In the genomic region with DNA sequence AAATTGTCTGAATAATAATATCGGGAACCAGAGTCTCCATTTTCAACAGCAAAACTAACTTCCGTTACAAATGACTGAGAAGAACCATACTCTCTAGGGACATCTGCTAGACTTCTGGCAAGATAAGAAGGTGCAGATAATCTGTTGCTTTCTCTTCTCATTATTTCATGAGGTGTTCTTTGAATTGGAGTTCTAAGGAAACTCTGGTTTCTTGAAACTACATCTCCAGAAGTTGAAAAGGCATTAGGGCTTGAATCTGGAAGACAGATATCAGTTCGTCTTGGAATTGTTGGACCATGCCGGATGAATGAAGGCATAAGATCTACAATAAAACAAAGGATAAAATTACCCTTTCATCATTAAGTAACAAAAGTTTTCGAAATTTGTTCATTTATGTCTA, we compare ENCODE assay signal across 8 cellular contexts. TPM values are rescaled to one million over a fixed set of nuclear protein-coding genes. Genes with fewer than 3 reads are reported as not detected.
A peak's percentile ranks its signal among the peaks of the same experiment; 100 is the strongest.
DNase-seq lines count a peak whose midpoint lies in the region; ATAC-seq, FAIRE-seq and TF ChIP-seq lines count a peak whose summit lies in the region.
"Not testable (repeated sequence)": the region's sequence is repeated elsewhere in the genome, so short reads cannot be mapped to it uniquely, and the experiment has no call there.

No MANE protein-coding gene starts in this region.

- H3K4me1 ChIP-seq in BLaER1: peaks cover 25% of the 10 kb centered on the region
- peaks cover 38% of the 10 kb centered on the region for H3K4me1 ChIP-seq in OCI-LY1 (ENCODE audit: insufficient read depth, low read length, severe bottlenecking)
- not testable (repeated sequence) for H3K4me1 ChIP-seq in astrocyte (ENCODE audit: insufficient read depth, low read length); fibroblast of lung (ENCODE audit: control insufficient read depth, extremely low read depth, insufficient read depth, low read length)
- peaks cover 2 to 24% (median 14%) of the 10 kb centered on the region in 5 donors for H3K4me1 ChIP-seq in subcutaneous abdominal adipose tissue (ENCODE audit: control insufficient read depth in 5 of 5, insufficient read depth in 5 of 5, low read length in 5 of 5)

- H3K27me3 Mint-ChIP-seq in astrocyte (ENCODE audit: low read depth, unreplicated experiment); naive B cell: not testable (repeated sequence)

- H3K9me3 Mint-ChIP-seq in astrocyte (ENCODE audit: unreplicated experiment); naive B cell: not testable (repeated sequence)

- not testable (repeated sequence) for H3F3A ChIP-seq in OCI-LY1 (ENCODE audit: insufficient read depth, low read length)

- not testable (repeated sequence) for H3K27ac Mint-ChIP-seq in astrocyte (ENCODE audit: unreplicated experiment)
- H3K27ac Mint-ChIP-seq in naive B cell: peak overlapping the region in 5 of 6 donors; percentile 36 to 71 (median 50)

- not testable (repeated sequence) for H3K27ac ChIP-seq in BLaER1; astrocyte (ENCODE audit: low read depth, low read length); fibroblast of lung (ENCODE audit: insufficient read depth, low read length)
- H3K27ac ChIP-seq in OCI-LY1 (ENCODE audit: low read depth, low read length, poor library complexity, severe bottlenecking) (peak overlapping the region; percentile 3), subcutaneous abdominal adipose tissue (ENCODE audit: low read depth, low read length) (peak overlapping the region; percentile 97)

- 0 out of 2 replicates have a peak, but pooled peaks cover 14% of the 10 kb centered on the region for H4K20me1 ChIP-seq in BLaER1
- not testable (repeated sequence) for H4K20me1 ChIP-seq in OCI-LY1 (ENCODE audit: insufficient read depth, low read length); fibroblast of lung (ENCODE audit: control insufficient read depth, extremely low read depth, insufficient read depth, low read length)
- H4K20me1 ChIP-seq in astrocyte (ENCODE audit: insufficient read depth, low read length): peaks cover 15% of the 10 kb centered on the region

- not testable (repeated sequence) for H2AFZ ChIP-seq in OCI-LY1 (ENCODE audit: low read length); astrocyte (ENCODE audit: low read depth, low read length); fibroblast of lung (ENCODE audit: low read length)

- H3K36me3 ChIP-seq in BLaER1 (peaks cover 31% of the 10 kb centered on the region), OCI-LY1 (ENCODE audit: insufficient read depth, low read length) (peaks cover 23% of the 10 kb centered on the region), subcutaneous abdominal adipose tissue (ENCODE audit: control insufficient read depth in 5 of 5, insufficient read depth in 5 of 5, low read length in 5 of 5) (peaks cover 3 to 11% (median 6%) of the 10 kb centered on the region in 5 donors)
- not testable (repeated sequence) for H3K36me3 ChIP-seq in astrocyte (ENCODE audit: insufficient read depth, low read length); fibroblast of lung (ENCODE audit: control insufficient read depth, insufficient read depth, low read length)

- H3K4me2 ChIP-seq in BLaER1 (peak overlapping the region; percentile 95), OCI-LY1 (ENCODE audit: low read length) (peak overlapping the region; percentile 82), astrocyte (ENCODE audit: low read length) (peak overlapping the region; percentile 89), fibroblast of lung (ENCODE audit: extremely low read depth, insufficient read depth, low read length) (peak overlapping the region; percentile 88)

- H3K4me3 Mint-ChIP-seq in astrocyte (ENCODE audit: unreplicated experiment): not testable (repeated sequence)
- H3K4me3 Mint-ChIP-seq in naive B cell: peak overlapping the region; percentile 33 to 90 (median 67)

- not testable (repeated sequence) for H3K4me1 Mint-ChIP-seq in astrocyte (ENCODE audit: low read depth, unreplicated experiment)
- peaks cover 23 to 42% (median 42%) of the 10 kb centered on the region in 3 donors for H3K4me1 Mint-ChIP-seq in naive B cell

- DNase-seq in GM18507 (ENCODE audit: extremely low spot score, insufficient read length, low read depth); astrocyte (ENCODE audit: low read depth); fibroblast of lung (ENCODE audit: low read depth in 2 of 2); naive B cell: not testable (repeated sequence)

- not testable (repeated sequence) for H3K9me2 ChIP-seq in OCI-LY1 (ENCODE audit: low read depth, low read length)

- H3K79me2 ChIP-seq in OCI-LY1 (ENCODE audit: insufficient read depth, low read length) (peaks cover 17% of the 10 kb centered on the region), astrocyte (ENCODE audit: insufficient read depth, low read length) (peaks cover 54% of the 10 kb centered on the region), fibroblast of lung (ENCODE audit: control insufficient read depth, insufficient read depth, low read length) (peaks cover 58% of the 10 kb centered on the region)

- peak; percentile 92 for FAIRE-seq in GM18507 (lab: Jason Lieb, UNC)
- FAIRE-seq in astrocyte (lab: Jason Lieb, UNC): not testable (repeated sequence)

- H3K36me3 Mint-ChIP-seq in astrocyte (ENCODE audit: low read depth, unreplicated experiment): peaks cover 13% of the 10 kb centered on the region
- H3K36me3 Mint-ChIP-seq in naive B cell: peaks cover 22 to 27% of the 10 kb centered on the region in 2 donors

- not testable (repeated sequence) for H3K9ac ChIP-seq in BLaER1; OCI-LY1 (ENCODE audit: low read length); astrocyte (ENCODE audit: low read length); fibroblast of lung (ENCODE audit: insufficient read depth, low read length)
- H3K9ac ChIP-seq in subcutaneous abdominal adipose tissue (ENCODE audit: low read length in 5 of 5): peak overlapping the region in 1 of 5 donors; percentile 98

- not testable (repeated sequence) for TF ChIP-seq CTCF in OCI-LY1 (IDR thresholded peaks at IDR 0.05; ENCODE audit: low read length); astrocyte (IDR thresholded peaks at IDR 0.05; ENCODE audit: insufficient read depth, low read depth, low read length); fibroblast of lung (conservative IDR thresholded peaks at IDR 0.05 in 1 of 2, IDR thresholded peaks at IDR 0.05 in 1 of 2; ENCODE audit: low read depth in 1 of 2, low read length in 2 of 2)

- H3K4me3 ChIP-seq in BLaER1 (peak overlapping the region; percentile 33; the same call in 1 of the 2 replicates), OCI-LY1 (ENCODE audit: low read depth, low read length, poor library complexity, severe bottlenecking) (peak overlapping the region; percentile 67), fibroblast of lung (replicated peaks in 1 of 4; ENCODE audit: control extremely low read depth in 1 of 4, insufficient read depth in 1 of 4, low read depth in 3 of 4, low read length in 4 of 4) (peak overlapping the region; percentile 80 to 97 (median 88)), subcutaneous abdominal adipose tissue (ENCODE audit: low read depth in 1 of 5, low read length in 5 of 5) (peak overlapping the region in 2 of 5 donors; percentile 24 to 97)
- not testable (repeated sequence) for H3K4me3 ChIP-seq in astrocyte (ENCODE audit: insufficient read depth, low read depth, low read length)

- ATAC-seq in HG03159 (IDR thresholded peaks at IDR 0.05; ENCODE audit: unreplicated experiment) (peak; percentile 37), naive B cell (ENCODE audit: low read depth in 2 of 2) (peak; percentile 17 to 23)

- not testable (repeated sequence) for H3K27me3 ChIP-seq in BLaER1; OCI-LY1 (ENCODE audit: insufficient read depth, low read length); astrocyte (ENCODE audit: insufficient read depth, low read length); fibroblast of lung (ENCODE audit: control insufficient read depth, insufficient read depth, low read length); subcutaneous abdominal adipose tissue (ENCODE audit: control insufficient read depth in 5 of 5, insufficient read depth in 4 of 5, low read length in 5 of 5)

- H3K9me3 ChIP-seq in BLaER1: peaks cover 16% of the 10 kb centered on the region; the same call in 1 of the 2 replicates
- H3K9me3 ChIP-seq in OCI-LY1 (ENCODE audit: low read length); astrocyte (ENCODE audit: insufficient read depth, low read depth, low read length); fibroblast of lung (ENCODE audit: control insufficient read depth, insufficient read depth, low read depth, low read length); subcutaneous abdominal adipose tissue (ENCODE audit: control insufficient read depth in 5 of 5, low read length in 5 of 5): not testable (repeated sequence)

RNA-seq across cellular contexts. Expression of a gene that starts 2.8 kb away (rescaled TPM):
- total RNA-seq in astrocyte (18.3 and 26.3 TPM in 2 replicates), fibroblast of lung (27.2 and 46.9 TPM in 2 replicates)
- polyA plus RNA-seq in fibroblast of lung (41.4 and 41.7 TPM in 2 replicates), naive B cell (ENCODE audit: low read depth in 6 of 6) (10 to 100 TPM; 62.6 to 89.9 (median 71.4) TPM)
- 38.1 and 38.4 TPM in 2 replicates for polyA plus RNA-seq in fibroblast of lung (2012)
- 3.5 and 4.9 TPM in 2 replicates for polyA minus RNA-seq in fibroblast of lung (ENCODE audit: low replicate concordance)
